15 cellular contexts compared by ENCODE assay signal in genomic region chr2:10045561-10046355, GRCh38. TPM values are rescaled to one million over a fixed set of nuclear protein-coding genes. Genes with fewer than 3 reads are reported as not detected.
DNase-seq lines count a peak whose midpoint lies in the region; ATAC-seq and TF ChIP-seq lines count a peak whose summit lies in the region.
"Had no signal": no experiment of that assay in that cellular context is flagged by ENCODE, and none has a peak within 500 bp of the region (broad histone marks: within the 10 kb centered on the region; RNA-seq: fewer than 3 reads in every experiment).

No MANE protein-coding gene starts in this region.

- peak overlapping the region; percentile 91 to 94 for H3K27ac ChIP-seq in tibial artery
- H3K27ac ChIP-seq: WERI-Rb-1 had no signal

- H3K9me3 Mint-ChIP-seq in activated T-cell treated with anti-CD3 and anti-CD28 coated beads, Interleukin-2, amount 50 U/mL, for 4 hours: no peaks in the 10 kb centered on the region
- H3K9me3 Mint-ChIP-seq in mesothelial cell of epicardium: no peaks in the 10 kb centered on the region

- H3K9me3 ChIP-seq in tibial artery: no peaks in the 10 kb centered on the region

- no peaks in the 10 kb centered on the region for H3K27me3 ChIP-seq in tibial artery

- no peak for ATAC-seq in activated T-cell treated with anti-CD3 and anti-CD28 coated beads, Interleukin-2, amount 50 U/mL, for 4 hours
- ATAC-seq in HG02840 (IDR thresholded peaks at IDR 0.05; ENCODE audit: low FRiP score, unreplicated experiment) (no peak), HG03135 (IDR thresholded peaks at IDR 0.05; ENCODE audit: unreplicated experiment) (no peak)
- ATAC-seq: GM23338 had no signal

- peak overlapping the region; percentile 29 for H3K4me3 Mint-ChIP-seq in activated T-cell treated with anti-CD3 and anti-CD28 coated beads, Interleukin-2, amount 50 U/mL, for 4 hours
- peak overlapping the region; percentile 37 for H3K4me3 Mint-ChIP-seq in mesothelial cell of epicardium
- H3K4me3 Mint-ChIP-seq: GM23338 had no signal

- peaks cover 0 to 67% (median 50%) of the 10 kb centered on the region in 4 donors for H3K4me1 ChIP-seq in tibial artery

- DNase-seq in activated T-cell treated with anti-CD3 and anti-CD28 coated beads, Interleukin-2, amount 50 U/mL, for 4 hours: no peak
- DNase-seq in activated T-cell treated with anti-CD3 and anti-CD28 coated beads, Interleukin-2, amount 50 U/mL, for 48 hours: no peak
- peak; percentile 46 for DNase-seq in cerebellar cortex (ENCODE audit: low spot score)
- no peak for DNase-seq in mesothelial cell of epicardium (ENCODE audit: low spot score in 2 of 2, unreplicated experiment in 2 of 2)
- no peak for DNase-seq in tibial artery
- DNase-seq in NCI-H128 (lab: John Stamatoyannopoulos, UW; ENCODE audit: unreplicated experiment): no peak
- DNase-seq: dermis blood vessel endothelial cell, head of caudate nucleus, KG1, NCI-H2171, small intestine, WERI-Rb-1 had no signal

- peaks cover 7% of the 10 kb centered on the region for H3K36me3 Mint-ChIP-seq in activated T-cell treated with anti-CD3 and anti-CD28 coated beads, Interleukin-2, amount 50 U/mL, for 4 hours (ENCODE audit: insufficient read depth)
- peaks cover 13% of the 10 kb centered on the region for H3K36me3 Mint-ChIP-seq in mesothelial cell of epicardium

- no peak for TF ChIP-seq CTCF in mesothelial cell of epicardium (IDR thresholded peaks at IDR 0.05; ENCODE audit: unreplicated experiment)
- TF ChIP-seq CTCF in tibial artery (IDR thresholded peaks at IDR 0.05): no peak

- H3K27ac Mint-ChIP-seq in mesothelial cell of epicardium: peak overlapping the region; percentile 64
- H3K27ac Mint-ChIP-seq: GM23338 had no signal

- H3K4me3 ChIP-seq in tibial artery: no peak overlapping the region
- H3K4me3 ChIP-seq: GM23338 had no signal

- H3K36me3 ChIP-seq in tibial artery: peaks cover 14 to 42% (median 24%) of the 10 kb centered on the region in 3 donors

- H3K4me1 Mint-ChIP-seq in activated T-cell treated with anti-CD3 and anti-CD28 coated beads, Interleukin-2, amount 50 U/mL, for 4 hours (ENCODE audit: low read depth): peaks cover 18% of the 10 kb centered on the region
- peaks cover 21% of the 10 kb centered on the region for H3K4me1 Mint-ChIP-seq in mesothelial cell of epicardium

- intact Hi-C loops in tibial artery (cut with DNase I; ENCODE audit: low total_unique reads): loop anchor here (5.0 kb wide), 1 partner anchor 233 kb away; no protein-coding TSS in a partner anchor

- H3K27me3 Mint-ChIP-seq in activated T-cell treated with anti-CD3 and anti-CD28 coated beads, Interleukin-2, amount 50 U/mL, for 4 hours (ENCODE audit: low read depth): no peaks in the 10 kb centered on the region
- H3K27me3 Mint-ChIP-seq in mesothelial cell of epicardium (ENCODE audit: low read depth): peaks cover 4% of the 10 kb centered on the region

RNA-seq across cellular contexts. Expression of gene KLF11, which starts 2.4 kb away (rescaled TPM):
- total RNA-seq in activated T-cell treated with anti-CD3 and anti-CD28 coated beads, Interleukin-2, amount 50 U/mL, for 4 hours: 10 to 100 TPM in 1 of 3 donors, 1 to 10 TPM in 2; 5.2 to 10.2 (median 5.7) TPM
- 14.0 to 15.8 TPM (median 14.5 TPM) in 3 replicates for total RNA-seq in mesothelial cell of epicardium

RNA-seq across cellular contexts. Expression of gene CYS1, which starts 34.5 kb away (rescaled TPM):
- total RNA-seq in activated T-cell treated with anti-CD3 and anti-CD28 coated beads, Interleukin-2, amount 50 U/mL, for 4 hours: under 1 TPM in 1 of 3 donors, not detected in 2; 0.08 TPM
- 1.3 to 1.4 TPM (median 1.3 TPM) in 3 replicates for total RNA-seq in mesothelial cell of epicardium
